1 cellular context compared by ENCODE assay signal in the genomic region with DNA sequence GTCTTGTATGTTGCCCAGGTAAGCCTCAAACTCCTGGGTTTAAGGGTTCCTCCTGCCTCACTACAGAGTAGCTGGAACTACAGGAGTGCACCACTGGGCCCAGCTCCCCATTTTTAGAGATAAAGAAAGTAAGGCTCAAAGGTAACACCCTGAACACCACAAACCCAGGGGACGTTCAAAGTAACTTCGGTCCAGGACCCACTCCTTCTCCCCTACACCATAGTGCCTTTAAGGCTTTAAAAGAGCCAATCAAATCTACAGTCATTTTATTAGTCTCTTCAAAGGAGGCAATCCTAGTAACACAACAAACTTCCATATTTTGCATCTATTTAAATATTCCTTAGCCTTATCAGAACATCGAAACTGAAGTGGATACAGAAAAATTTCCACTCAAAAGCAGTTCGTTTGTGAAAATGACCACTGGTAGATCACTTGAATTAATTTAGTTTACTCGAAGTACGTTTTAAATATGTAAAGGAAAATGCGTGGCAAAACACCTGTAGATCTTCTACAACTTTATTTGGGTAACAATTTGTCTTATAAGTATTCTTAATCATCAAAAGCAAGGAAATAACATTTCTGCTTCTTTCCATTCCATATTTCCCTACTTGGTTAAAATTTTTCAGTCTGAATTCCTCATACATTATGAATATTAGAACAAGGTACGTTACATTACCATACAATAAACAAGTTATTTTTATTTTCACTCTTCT.
TF ChIP-seq lines count a peak whose summit lies in the region.

No MANE protein-coding gene starts in this region.

TF ChIP-seq in IMR-90, 13 proteins besides CTCF, POLR2A, EP300 and RAD21 (continued from another document):
- TF ChIP-seq BHLHE40 (IDR thresholded peaks at IDR 0.05; ENCODE audit: low read depth, low read length) (no peak), NFE2L2 (IDR thresholded peaks at IDR 0.05; ENCODE audit: low read depth, low read length) (no peak), MXI1 (IDR thresholded peaks at IDR 0.05; ENCODE audit: borderline replicate concordance, low read depth, low read length) (no peak), CEBPB (IDR thresholded peaks at IDR 0.05; ENCODE audit: low read depth, low read length) (no peak), CHD1 (IDR thresholded peaks at IDR 0.05; ENCODE audit: low read depth, low read length) (no peak)
